ENCODE assay signal across 8 cellular contexts in the genomic region with DNA sequence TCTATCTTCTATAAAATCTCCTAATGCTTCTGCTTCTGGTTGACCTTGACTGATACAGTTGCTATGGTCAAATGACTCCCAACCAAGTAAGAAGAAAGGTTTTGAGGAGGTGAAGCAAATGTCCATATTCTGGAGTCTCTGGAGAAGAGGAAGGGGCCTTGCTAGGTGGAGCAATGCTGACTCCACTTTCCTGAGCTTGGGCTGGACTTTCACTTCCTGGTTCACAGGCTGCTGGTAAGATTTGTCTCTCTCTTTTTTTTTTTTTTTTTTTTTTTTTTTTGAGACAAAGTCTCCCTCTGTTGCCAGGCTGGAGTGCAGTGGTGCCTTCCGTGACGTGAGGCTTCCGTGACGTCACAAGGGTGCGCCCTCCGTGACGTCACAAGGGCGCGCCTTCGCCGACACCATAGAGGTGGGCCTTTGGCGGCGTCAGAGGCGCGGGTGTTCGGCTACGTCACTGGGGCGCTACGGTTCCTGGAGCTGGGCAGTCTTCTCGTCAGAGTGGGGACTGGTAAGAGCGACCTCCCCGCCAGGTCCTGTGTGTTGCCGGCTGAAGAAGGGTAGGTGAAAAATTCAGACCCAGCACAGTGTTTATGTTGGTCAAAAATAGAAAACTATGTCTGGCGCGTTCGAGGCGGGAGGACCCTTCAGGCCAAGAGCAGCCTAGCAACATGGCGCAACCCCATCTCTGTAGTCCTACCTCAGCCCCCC.
DNase-seq lines count a peak whose midpoint lies in the region; ATAC-seq and TF ChIP-seq lines count a peak whose summit lies in the region.
"Not testable (repeated sequence)": the region's sequence is repeated elsewhere in the genome, so short reads cannot be mapped to it uniquely, and the experiment has no call there.

No MANE protein-coding gene starts in this region.

- H3K4me3 Mint-ChIP-seq in T-helper 17 cell: peak overlapping the region; percentile 84

- H3K27ac ChIP-seq in heart left ventricle: peak overlapping the region; percentile 55 to 89 (median 81)
- peak overlapping the region; percentile 75 for H3K27ac ChIP-seq in parathyroid adenoma
- H3K27ac ChIP-seq in thyroid gland: peak overlapping the region; percentile 67 to 91 (median 68)

- not testable (repeated sequence) for H3K27me3 Mint-ChIP-seq in T-helper 17 cell

- not testable (repeated sequence) for TF ChIP-seq CTCF in GM12865 (IDR thresholded peaks at IDR 0.05; ENCODE audit: insufficient read depth, low read depth, low read length, missing control alignments); heart left ventricle (IDR thresholded peaks at IDR 0.05); parathyroid adenoma (IDR thresholded peaks at IDR 0.05)
- TF ChIP-seq CTCF in thyroid gland (IDR thresholded peaks at IDR 0.05): peak in 2 of 6 experiments; percentile 32 to 34

- peaks cover 0 to 14% (median 3%) of the 10 kb centered on the region in 12 donors for H3K4me1 ChIP-seq in heart left ventricle
- not testable (repeated sequence) for H3K4me1 ChIP-seq in parathyroid adenoma, thyroid gland

- H3K27ac Mint-ChIP-seq in T-helper 17 cell: peak overlapping the region; percentile 96

- peak overlapping the region; percentile 96 for H2AFZ ChIP-seq in parathyroid adenoma

- H3K36me3 Mint-ChIP-seq in T-helper 17 cell (ENCODE audit: low read depth): not testable (repeated sequence)

- TF ChIP-seq POLR2A in heart left ventricle (IDR thresholded peaks at IDR 0.05) (peak in 1 of 2 donors; percentile 57), thyroid gland (IDR thresholded peaks at IDR 0.05) (peak in 1 of 2 donors; percentile 74)

- intact Hi-C loops in heart left ventricle (cut with DNase I); thyroid gland (cut with DNase I): not testable (repeated sequence)

- peak overlapping the region; percentile 47 for H3K4me2 ChIP-seq in parathyroid adenoma (ENCODE audit: low read length)

- H3K9ac ChIP-seq in parathyroid adenoma: peak overlapping the region; percentile 6

- H3K4me3 ChIP-seq in GM12865 (ENCODE audit: low read depth, low read length) (peak overlapping the region; percentile 66), heart left ventricle (peak overlapping the region; percentile 42 to 91 (median 64)), parathyroid adenoma (ENCODE audit: low read depth, low read length) (peak overlapping the region; percentile 40), thyroid gland (replicated peaks in 1 of 3) (peak overlapping the region in 2 of 3 donors; percentile 39 to 41)

- not testable (repeated sequence) for H3K9me3 ChIP-seq in T-helper 17 cell (ENCODE audit: control insufficient read depth, low read length, poor library complexity, severe bottlenecking); heart left ventricle; parathyroid adenoma (ENCODE audit: control insufficient read depth, low read length); thyroid gland

- H3K79me2 ChIP-seq in parathyroid adenoma: not testable (repeated sequence)

- H3K36me3 ChIP-seq in heart left ventricle; parathyroid adenoma (ENCODE audit: control insufficient read depth, insufficient read depth, low read length); thyroid gland: not testable (repeated sequence)

- H3K27me3 ChIP-seq in heart left ventricle; parathyroid adenoma (ENCODE audit: control insufficient read depth, insufficient read depth, low read length); thyroid gland: not testable (repeated sequence)

- H3K4me1 Mint-ChIP-seq in T-helper 17 cell: not testable (repeated sequence)

- 0 to 27% (median 9%) methylated on average over 28 of the region's 28 CpGs for WGBS in heart left ventricle, 4 donors
- WGBS in thyroid gland, 2 donors: 17 to 25% methylated on average over 27 to 28 of the region's 28 CpGs

- DNase-seq in GM12865 (ENCODE audit: low read depth): peak; percentile 97
- DNase-seq in NCI-H1092 (lab: John Stamatoyannopoulos, UW): peak; percentile 86
- peak; percentile 87 to 99 (median 94) for DNase-seq in T-helper 17 cell
- peak; percentile 2 to 93 (median 75) for DNase-seq in amygdala (lab: John Stamatoyannopoulos, UW)
- DNase-seq in heart left ventricle: peak; percentile 88 to 95 (median 92)
- peak; percentile 86 to 90 for DNase-seq in thyroid gland

- ATAC-seq in HG02642 (IDR thresholded peaks at IDR 0.05; ENCODE audit: poor library complexity, unreplicated experiment) (peak; percentile 99), T-helper 17 cell (peak; percentile 96), heart left ventricle (peak; percentile 95 to 99 (median 98))

Comparison
In these comparisons a context has a peak if more than half of its experiments do, and no peak if none do; other contexts are left out.
1. Peak in every context shown above with its lines: DNase-seq, ATAC-seq, H3K4me3 ChIP-seq and H3K27ac ChIP-seq.